Comparison of ENCODE assay signal across 18 cellular contexts in the genomic region with DNA sequence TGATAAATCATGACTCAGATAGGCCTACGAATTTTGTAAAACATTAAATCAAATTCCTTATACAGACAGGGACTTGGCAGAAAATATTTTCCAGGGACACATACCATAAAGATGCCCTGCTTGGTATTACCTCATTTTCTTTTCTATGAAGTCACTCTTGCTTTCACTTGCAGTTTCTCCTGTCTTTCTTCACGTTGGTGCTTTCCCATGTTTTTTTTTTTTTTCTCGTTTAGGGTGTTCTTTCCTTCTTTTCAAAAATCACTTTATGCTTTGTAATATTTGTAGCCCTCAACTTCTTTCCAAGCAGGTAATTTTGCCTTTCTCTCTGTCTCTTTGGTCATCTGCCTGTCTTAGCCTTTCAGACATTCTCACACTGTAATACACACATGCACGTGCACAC.
"Had no signal": no experiment of that assay in that cellular context is flagged by ENCODE, and none has a peak within 500 bp of the region (broad histone marks: within the 10 kb centered on the region; RNA-seq: fewer than 3 reads in every experiment).

No MANE protein-coding gene starts in this region.

- H3K4me1 Mint-ChIP-seq: WTC11 had no signal

- H3K36me3 Mint-ChIP-seq: WTC11 had no signal

- H3K4me3 ChIP-seq: body of pancreas, lower lobe of right lung, sigmoid colon, SK-N-MC, upper lobe of right lung had no signal

- H3K27me3 Mint-ChIP-seq: effector memory CD8-positive, alpha-beta T cell had no signal

- DNase-seq: activated CD4-positive, alpha-beta T cell treated with anti-CD3 and anti-CD28 coated beads, Interleukin-2, amount 50 U/mL, for 1 hour; activated naive CD4-positive, alpha-beta T cell treated with anti-CD3 and anti-CD28 coated beads for 36 hours; amniotic stem cell; body of pancreas; central memory CD4-positive, alpha-beta T cell; effector memory CD8-positive, alpha-beta T cell; hypothalamus; lower lobe of right lung; naive thymus-derived CD4-positive, alpha-beta T cell; sigmoid colon; stimulated activated CD4-positive, alpha-beta T cell treated with anti-CD3 and anti-CD28 coated beads, Interleukin-12 subunit alpha, Interleukin-12 subunit beta, amount 100 ng/mL, for 4 hours; stimulated activated naive CD4-positive, alpha-beta T cell treated with Interleukin-2 at 50 U/mL for 16 hours; upper lobe of right lung had no signal

- H3K9me3 Mint-ChIP-seq: activated naive CD4-positive, alpha-beta T cell treated with anti-CD3 and anti-CD28 coated beads for 36 hours; activated T-helper 1 cell treated with anti-CD3 and anti-CD28 coated beads, Interleukin-12 subunit alpha, Interleukin-12 subunit beta, Interleukin-2, Interleukin-4 antibody, amounts not matched to agents 30 ng/mL and 10 ng/mL and 1 ng/mL, durations not matched to agents 14 hours and 24 hours and 36 hours; dendritic cell treated with granulocyte-macrophage colony-stimulating factor and Interleukin-4, amounts not matched to agents 40 ng/mL and 50 ng/mL, for 4 days; effector memory CD8-positive, alpha-beta T cell; T-helper 1 cell treated with Interleukin-12 subunit alpha and Interleukin-12 subunit beta and Interleukin-4 antibody, amounts not matched to agents 30 μg/mL and 1 μg/mL, for 36 hours; WTC11 had no signal

- H3K4me3 Mint-ChIP-seq: activated naive CD4-positive, alpha-beta T cell treated with anti-CD3 and anti-CD28 coated beads for 36 hours; activated T-helper 1 cell treated with anti-CD3 and anti-CD28 coated beads, Interleukin-12 subunit alpha, Interleukin-12 subunit beta, Interleukin-2, Interleukin-4 antibody, amounts not matched to agents 30 ng/mL and 10 ng/mL and 1 ng/mL, durations not matched to agents 14 hours and 24 hours and 36 hours; dendritic cell treated with granulocyte-macrophage colony-stimulating factor and Interleukin-4, amounts not matched to agents 40 ng/mL and 50 ng/mL, for 4 days; naive thymus-derived CD4-positive, alpha-beta T cell; T-helper 1 cell treated with Interleukin-12 subunit alpha and Interleukin-12 subunit beta and Interleukin-4 antibody, amounts not matched to agents 30 μg/mL and 1 μg/mL, for 36 hours; WTC11 had no signal

- H3K9me3 ChIP-seq: body of pancreas, lower lobe of right lung, sigmoid colon, upper lobe of right lung had no signal

- H3K36me3 ChIP-seq: lower lobe of right lung, sigmoid colon, upper lobe of right lung had no signal

- H3K27ac Mint-ChIP-seq: activated naive CD4-positive, alpha-beta T cell treated with anti-CD3 and anti-CD28 coated beads for 36 hours; activated T-helper 1 cell treated with anti-CD3 and anti-CD28 coated beads, Interleukin-12 subunit alpha, Interleukin-12 subunit beta, Interleukin-2, Interleukin-4 antibody, amounts not matched to agents 30 ng/mL and 10 ng/mL and 1 ng/mL, durations not matched to agents 14 hours and 24 hours and 36 hours; dendritic cell treated with granulocyte-macrophage colony-stimulating factor and Interleukin-4, amounts not matched to agents 40 ng/mL and 50 ng/mL, for 4 days; effector memory CD8-positive, alpha-beta T cell; T-helper 1 cell treated with Interleukin-12 subunit alpha and Interleukin-12 subunit beta and Interleukin-4 antibody, amounts not matched to agents 30 μg/mL and 1 μg/mL, for 36 hours; WTC11 had no signal

- H3K27me3 ChIP-seq: body of pancreas, sigmoid colon, upper lobe of right lung had no signal

- H3K27ac ChIP-seq: lower lobe of right lung, sigmoid colon, SK-N-MC, upper lobe of right lung had no signal
